In the genomic region with DNA sequence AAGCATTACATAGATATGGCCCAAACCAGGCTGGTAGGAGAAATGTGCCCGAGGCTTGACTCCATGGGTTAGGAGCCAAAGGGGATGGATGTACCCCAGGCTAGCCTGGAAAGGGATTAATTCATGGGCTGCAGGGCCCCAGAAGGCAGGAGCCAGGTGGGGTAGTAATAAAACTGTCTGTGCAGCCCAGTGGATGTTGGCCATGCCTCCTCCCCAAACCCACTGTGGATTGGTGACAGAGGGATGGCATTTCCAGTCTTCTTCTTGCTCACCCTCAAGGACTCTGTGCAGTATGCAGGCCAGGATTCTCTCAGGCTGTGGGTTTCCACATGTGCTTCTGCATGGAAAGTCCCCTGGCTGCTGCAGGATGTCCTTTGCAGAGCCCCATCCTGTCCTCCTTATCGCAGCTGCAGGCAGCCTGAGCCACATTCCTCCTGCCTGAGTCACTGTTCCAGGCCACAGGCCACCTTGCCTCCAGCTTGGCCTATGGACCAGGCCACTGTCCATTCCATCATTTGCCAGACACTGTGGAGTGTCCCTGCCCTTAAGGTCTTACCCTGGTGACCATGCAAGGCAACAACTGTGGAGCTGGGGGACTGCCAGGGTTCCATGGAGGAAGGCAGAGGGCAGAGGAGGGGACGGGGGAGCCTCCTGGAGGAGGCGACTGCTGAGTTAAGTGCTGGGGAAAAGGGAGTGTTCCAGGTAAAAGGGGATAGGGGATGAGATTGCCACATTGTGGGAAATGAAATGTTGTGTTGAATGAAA, we compare ENCODE assay signal across 8 cellular contexts. TPM values are rescaled to one million over a fixed set of nuclear protein-coding genes. Genes with fewer than 3 reads are reported as not detected.
DNase-seq lines count a peak whose midpoint lies in the region; ATAC-seq and TF ChIP-seq lines count a peak whose summit lies in the region.

No MANE protein-coding gene starts in this region.

- no peaks in the 10 kb centered on the region for H3K36me3 ChIP-seq in PC-9 (ENCODE audit: low read depth)

- H3K27ac ChIP-seq in PC-9: peak overlapping the region; percentile 92

- H3K36me3 Mint-ChIP-seq in activated CD8-positive, alpha-beta memory T cell treated with anti-CD3 and anti-CD28 coated beads, Interleukin-2, amount 10 ng/mL, durations not matched to agents 7 days and 5 days: no peaks in the 10 kb centered on the region

- CTCF ChIA-PET in PC-9 (lab: Charles Lee): no interaction called here
- CTCF ChIA-PET in activated CD8-positive, alpha-beta memory T cell treated with anti-CD3 and anti-CD28 coated beads, Interleukin-2, amount 10 ng/mL, durations not matched to agents 7 days and 5 days (lab: Charles Lee): no interaction called here

- H3K9me2 ChIP-seq in PC-9 (ENCODE audit: insufficient read depth): no peaks in the 10 kb centered on the region

- peaks cover 80% of the 10 kb centered on the region for H3K4me1 ChIP-seq in PC-9 (replicated peaks; ENCODE audit: insufficient read depth)

- H3K27me3 Mint-ChIP-seq in activated CD8-positive, alpha-beta memory T cell treated with anti-CD3 and anti-CD28 coated beads, Interleukin-2, amount 10 ng/mL, durations not matched to agents 7 days and 5 days: no peaks in the 10 kb centered on the region

- no peak for TF ChIP-seq CTCF in PC-9 (conservative IDR thresholded peaks at IDR 0.05)

- H3K4me1 Mint-ChIP-seq in activated CD8-positive, alpha-beta memory T cell treated with anti-CD3 and anti-CD28 coated beads, Interleukin-2, amount 10 ng/mL, durations not matched to agents 7 days and 5 days: no peaks in the 10 kb centered on the region

- ATAC-seq in GM21825 (IDR thresholded peaks at IDR 0.05; ENCODE audit: unreplicated experiment): peak; percentile 72
- peak; percentile 52 for ATAC-seq in sciatic nerve
- ATAC-seq in activated CD8-positive, alpha-beta memory T cell treated with anti-CD3 and anti-CD28 coated beads, Interleukin-2, amount 10 ng/mL, durations not matched to agents 7 days and 5 days: no peak

- intact Hi-C loops in PC-9 (cut with micrococcal nuclease; ENCODE audit: unreplicated experiment) (loop anchor here (2.0 to 5.0 kb wide), 3 partner anchors 20 to 52 kb away; no protein-coding TSS in a partner anchor), sciatic nerve (cut with DNase I) (no loop called here)

- H3K4me3 Mint-ChIP-seq in activated CD8-positive, alpha-beta memory T cell treated with anti-CD3 and anti-CD28 coated beads, Interleukin-2, amount 10 ng/mL, durations not matched to agents 7 days and 5 days: no peak overlapping the region

- H3K27ac Mint-ChIP-seq in activated CD8-positive, alpha-beta memory T cell treated with anti-CD3 and anti-CD28 coated beads, Interleukin-2, amount 10 ng/mL, durations not matched to agents 7 days and 5 days: no peak overlapping the region

- DNase-seq in PC-9 (peak; percentile 86 to 91), fibroblast of the conjunctiva (ENCODE audit: low read depth) (peak; percentile 16), sciatic nerve (ENCODE audit: low spot score) (no peak), activated gamma-delta T cell treated with Interleukin-2 at 50 U/mL for 16 hours (no peak), NCI-H1694 treated with DMSO at 0.1 percent for 48 hours (lab: John Stamatoyannopoulos, UW) (no peak)
- no peak for DNase-seq in activated effector memory CD4-positive, alpha-beta T cell treated with anti-CD3 and anti-CD28 coated beads, Interleukin-2, amount 50 U/mL, for 16 hours
- no peak for DNase-seq in activated CD8-positive, alpha-beta memory T cell treated with anti-CD3 and anti-CD28 coated beads, Interleukin-2, amount 10 ng/mL, durations not matched to agents 7 days and 5 days

- peak overlapping the region; percentile 60 for H3K4me2 ChIP-seq in PC-9

- H4K20me1 ChIP-seq in PC-9 (ENCODE audit: insufficient read depth): no peaks in the 10 kb centered on the region

- POLR2A ChIA-PET in PC-9 (lab: Charles Lee; ENCODE audit: unreplicated experiment): interaction anchor here (0.6 kb wide), 2 partner anchors 21 to 51 kb away, joined by 3 to 7 read pairs; no protein-coding TSS in a partner anchor

- no peaks in the 10 kb centered on the region for H3K27me3 ChIP-seq in PC-9 (ENCODE audit: insufficient read depth, low read depth)

- no peaks in the 10 kb centered on the region for H3K9me3 Mint-ChIP-seq in activated CD8-positive, alpha-beta memory T cell treated with anti-CD3 and anti-CD28 coated beads, Interleukin-2, amount 10 ng/mL, durations not matched to agents 7 days and 5 days (ENCODE audit: low read depth)

- no peaks in the 10 kb centered on the region for H3K9me3 ChIP-seq in PC-9 (ENCODE audit: insufficient read depth, low read depth)

- BruUV-seq in PC-9 (replicated peaks; lab: Mats Ljungman, UMichigan): no TSS peak

- H3K4me3 ChIP-seq in PC-9: no peak overlapping the region

- no peaks in the 10 kb centered on the region for H3K79me2 ChIP-seq in PC-9 (ENCODE audit: low read depth)

- H3F3A ChIP-seq in PC-9 (ENCODE audit: insufficient read depth, low read depth): peaks cover 49% of the 10 kb centered on the region; the same call in 1 of the 2 replicates

- H2AFZ ChIP-seq in PC-9: no peak overlapping the region

RNA-seq across cellular contexts. Expression of a gene that starts 38.9 kb away (rescaled TPM):
- total RNA-seq in PC-9 (2021) (23.9 and 29.5 TPM in 2 replicates), sciatic nerve (27.5 TPM)
- total RNA-seq in activated CD8-positive, alpha-beta memory T cell treated with anti-CD3 and anti-CD28 coated beads, Interleukin-2, amount 10 ng/mL, durations not matched to agents 7 days and 5 days: 10 to 100 TPM; 18.5 TPM

Comparison
In these comparisons a context has a peak if more than half of its experiments do, and no peak if none do; other contexts are left out.
1. DNase-seq: peak in PC-9 (2 of 2) and fibroblast of the conjunctiva (single experiment); none in sciatic nerve (single experiment), activated effector memory CD4-positive, alpha-beta T cell treated with anti-CD3 and anti-CD28 coated beads, Interleukin-2, amount 50 U/mL, for 16 hours (single experiment), activated gamma-delta T cell treated with Interleukin-2 at 50 U/mL for 16 hours (single experiment), activated CD8-positive, alpha-beta memory T cell treated with anti-CD3 and anti-CD28 coated beads, Interleukin-2, amount 10 ng/mL, durations not matched to agents 7 days and 5 days (single experiment) and NCI-H1694 treated with DMSO at 0.1 percent for 48 hours (single experiment).